Comparison of ENCODE assay signal across 20 cellular contexts in genomic region chr14:35353409-35354172, GRCh38. TPM values are rescaled to one million over a fixed set of nuclear protein-coding genes. Genes with fewer than 3 reads are reported as not detected.
A peak's percentile ranks its signal among the peaks of the same experiment; 100 is the strongest.
DNase-seq lines count a peak whose midpoint lies in the region; ATAC-seq, FAIRE-seq and TF ChIP-seq lines count a peak whose summit lies in the region.
"Had no signal": no experiment of that assay in that cellular context is flagged by ENCODE, and none has a peak within 500 bp of the region (broad histone marks: within the 10 kb centered on the region; RNA-seq: fewer than 3 reads in every experiment).

No MANE protein-coding gene starts in this region.

- TF ChIP-seq RAD21 in H1 (IDR thresholded peaks at IDR 0.05 in 1 of 2, conservative IDR thresholded peaks at IDR 0.05 in 1 of 2; ENCODE audit: low read depth in 2 of 2, low read length in 2 of 2) = no peak

- H3K4me3 ChIP-seq in Caco-2 (ENCODE audit: low read depth, low read length) = no peak overlapping the region
- 0 out of 2 replicates have a peak overlapping the region, but pooled peaks have one; percentile 11 for H3K4me3 ChIP-seq in LNCaP clone FGC (ENCODE audit: low read depth, low read length)
- no peak overlapping the region for H3K4me3 ChIP-seq in H1 (ENCODE audit: extremely low read depth in 1 of 4, insufficient read depth in 2 of 4, low read depth in 3 of 4, low read length in 4 of 4)
- H3K4me3 ChIP-seq: ovary, SK-N-MC had no signal

- no peak overlapping the region for H2BK20ac ChIP-seq in H1 (ENCODE audit: low read length)

- H2AK5ac ChIP-seq in H1 (ENCODE audit: low read depth, low read length) = no peak overlapping the region

- no peak overlapping the region for H2BK5ac ChIP-seq in H1 (ENCODE audit: low read depth, low read length)

- no peak overlapping the region for H2BK12ac ChIP-seq in H1 (ENCODE audit: low read depth, low read length)

- FAIRE-seq in H1 (lab: Jason Lieb, UNC) = no peak
- FAIRE-seq: GM18507 had no signal

- POLR2A ChIA-PET in Caco-2 (lab: Charles Lee) = interaction anchor here (1.0 kb wide), 1 partner anchor 61 kb away, joined by 4 read pairs; the partner anchor contains the start of gene PSMA6
- POLR2A ChIA-PET in H1 (lab: Charles Lee; ENCODE audit: partially characterized antibody) = interaction anchor here (0.9 kb wide), 1 partner anchor 17 kb away, joined by 4 read pairs; no protein-coding TSS in a partner anchor

- H3K36me3 Mint-ChIP-seq in Caco-2 (ENCODE audit: insufficient read depth, unreplicated experiment) (peaks cover 6% of the 10 kb centered on the region), nephron progenitor cell (ENCODE audit: low read depth) (no peaks in the 10 kb centered on the region)
- H3K36me3 Mint-ChIP-seq: activated naive CD4-positive, alpha-beta T cell treated with anti-CD3 and anti-CD28 coated beads, Interleukin-2, amount 50 U/mL, for 24 hours; IgD-negative memory B cell had no signal

- H2AFZ ChIP-seq in H1 (ENCODE audit: low read length) = peak overlapping the region; percentile 30; the same call in 1 of the 2 replicates

- WGBS in H1 (ENCODE audit: extremely low coverage in 1 of 2, insufficient coverage in 1 of 2, insufficient read length in 1 of 2, insufficient replicate concordance in 2 of 2, low coverage in 1 of 2, low lambda C conversion rate in 2 of 2, missing lambda C conversion rate in 1 of 2), 2 experiments = 85% methylated on average over 10 of the region's 10 CpGs; no CpG with 5 or more reads in 1 of the 2 experiments

- H3K56ac ChIP-seq in H1 (replicated peaks; ENCODE audit: insufficient read length, low read depth, low read length) = no peak overlapping the region

- H3K4me2 ChIP-seq in H1 (ENCODE audit: insufficient read depth in 1 of 2, low read depth in 2 of 2, low read length in 2 of 2) = no peak overlapping the region

- no peak overlapping the region for H3K9ac ChIP-seq in H1 (replicated peaks in 1 of 4; ENCODE audit: extremely low read depth in 1 of 4, low read depth in 3 of 4, low read length in 3 of 4)

- no TSS peak for BruUV-seq in Caco-2 (replicated peaks; lab: Mats Ljungman, UMichigan)

- H3K4ac ChIP-seq in H1 (replicated peaks; ENCODE audit: insufficient read length, low read depth, low read length) = no peak overlapping the region

- H3K23ac ChIP-seq in H1 (ENCODE audit: insufficient read length) = no peak overlapping the region

- H3K79me2 ChIP-seq in H1 (ENCODE audit: control insufficient read depth in 1 of 2, insufficient read depth in 2 of 2, low read length in 2 of 2) = no peaks in the 10 kb centered on the region

- H3K9me3 ChIP-seq in Caco-2 (no peaks in the 10 kb centered on the region), H1 (ENCODE audit: insufficient read depth in 2 of 2, low read depth in 1 of 2, low read length in 1 of 2) (no peaks in the 10 kb centered on the region)
- H3K9me3 ChIP-seq: ovary had no signal

- H3K4me1 Mint-ChIP-seq in Caco-2 (ENCODE audit: low read depth, unreplicated experiment) = peaks cover 38% of the 10 kb centered on the region
- peaks cover 46% of the 10 kb centered on the region for H3K4me1 Mint-ChIP-seq in nephron progenitor cell

- TF ChIP-seq POLR2A in H1 (IDR thresholded peaks at IDR 0.05; ENCODE audit: control extremely low read depth in 1 of 2, low read depth in 2 of 2, low read length in 2 of 2) = no peak

- H3K27me3 ChIP-seq in Caco-2 (replicated peaks; ENCODE audit: control insufficient read depth, insufficient read depth, low read length) = no peaks in the 10 kb centered on the region
- no peaks in the 10 kb centered on the region; a peak in 1 of 7 replicates for H3K27me3 ChIP-seq in H1 (replicated peaks in 1 of 4; ENCODE audit: control insufficient read depth in 3 of 4, extremely low read depth in 1 of 4, insufficient read depth in 3 of 4, low read length in 3 of 4)
- H3K27me3 ChIP-seq: ovary had no signal

- no peak for TF ChIP-seq EP300 in H1 (IDR thresholded peaks at IDR 0.05; ENCODE audit: borderline replicate concordance in 1 of 2, low read depth in 2 of 2, low read length in 2 of 2)

- CTCF ChIA-PET in Caco-2 (lab: Charles Lee) = no interaction called here
- CTCF ChIA-PET in H1 (lab: Charles Lee; ENCODE audit: partially characterized antibody) = interaction anchor here (0.7 to 2.3 kb wide), 5 partner anchors 11 to 51 kb away, joined by 3 to 8 read pairs (median 3); partner anchors contain the start of gene NFKBIA

- H2BK15ac ChIP-seq in H1 (ENCODE audit: low read length) = no peak overlapping the region

- ATAC-seq in GM18907 (IDR thresholded peaks at IDR 0.05; ENCODE audit: unreplicated experiment) = no peak

- peak in 1 of 2 experiments; percentile 49 for DNase-seq in Caco-2
- peak; percentile 88 for DNase-seq in LNCaP clone FGC (ENCODE audit: low read depth)
- no peak for DNase-seq in H1 (ENCODE audit: low read depth in 1 of 2, low spot score in 2 of 2)
- DNase-seq in nephron progenitor cell = no peak
- DNase-seq in GDM1 (lab: John Stamatoyannopoulos, UW) = no peak
- DNase-seq in NOMO-1 treated with DMSO at 0.1 percent for 48 hours (lab: John Stamatoyannopoulos, UW; ENCODE audit: unreplicated experiment) = no peak
- DNase-seq: activated CD4-positive, alpha-beta T cell treated with anti-CD3 and anti-CD28 coated beads, Interleukin-2, amount 50 U/mL, for 48 hours; activated T-cell treated with anti-CD3 and anti-CD28 coated beads, Interleukin-2, amount 50 U/mL, for 24 hours; DMS 273 treated with DMSO at 0.1 percent for 48 hours; kidney glomerular epithelial cell; NCI-H1105 treated with DMSO at 0.1 percent for 48 hours; NCI-H345; OCI-M1; stimulated activated CD4-positive, alpha-beta T cell treated with anti-CD3 and anti-CD28 coated beads, Interleukin-4, amount 100 ng/mL, for 24 hours had no signal

- intact Hi-C loops in Caco-2 (cut with micrococcal nuclease; ENCODE audit: unreplicated experiment) = no loop called here

- H3K23me2 ChIP-seq in H1 (ENCODE audit: low read depth, low read length) = peaks cover 3% of the 10 kb centered on the region

- H3K27ac Mint-ChIP-seq in Caco-2 (ENCODE audit: unreplicated experiment) (peak overlapping the region; percentile 0), nephron progenitor cell (peak overlapping the region; percentile 60)
- H3K27ac Mint-ChIP-seq: activated naive CD4-positive, alpha-beta T cell treated with anti-CD3 and anti-CD28 coated beads, Interleukin-2, amount 50 U/mL, for 24 hours; activated T-cell treated with anti-CD3 and anti-CD28 coated beads, Interleukin-2, amount 50 U/mL, for 24 hours; IgD-negative memory B cell had no signal

- no peak overlapping the region for H3K14ac ChIP-seq in H1 (ENCODE audit: insufficient read length)

- no peak overlapping the region for H2BK120ac ChIP-seq in H1 (replicated peaks; ENCODE audit: low read depth, low read length)

- peaks cover 0 to 2% of the 10 kb centered on the region in 2 experiments for H4K20me1 ChIP-seq in H1 (replicated peaks in 1 of 2; ENCODE audit: control insufficient read depth in 1 of 2, insufficient read depth in 2 of 2, low read length in 2 of 2)

- H3K79me1 ChIP-seq in H1 (ENCODE audit: low read depth, low read length) = no peaks in the 10 kb centered on the region; the same call in 1 of the 2 replicates

- TF ChIP-seq CTCF in Caco-2 (IDR thresholded peaks at IDR 0.05; ENCODE audit: insufficient read depth in 1 of 2, low read depth in 1 of 2, low read length in 1 of 2, severe bottlenecking in 1 of 2, unreplicated experiment in 1 of 2) = no peak
- no peak for TF ChIP-seq CTCF in LNCaP clone FGC (IDR thresholded peaks at IDR 0.05; ENCODE audit: control insufficient read depth, extremely low read depth, insufficient read depth)
- TF ChIP-seq CTCF in H1 (IDR thresholded peaks at IDR 0.05; ENCODE audit: control extremely low read depth in 1 of 3, insufficient read depth in 1 of 3, low read depth in 1 of 3, low read length in 3 of 3) = no peak
- no peak for TF ChIP-seq CTCF in nephron progenitor cell (IDR thresholded peaks at IDR 0.05)

- H3K27ac ChIP-seq in H1 (ENCODE audit: low read depth, low read length) = no peak overlapping the region
- H3K27ac ChIP-seq: ovary, SK-N-MC had no signal

- no peak overlapping the region for H4K5ac ChIP-seq in H1 (ENCODE audit: insufficient read length, low read depth, low read length)

- H3K27me3 Mint-ChIP-seq in Caco-2 (ENCODE audit: insufficient read depth, unreplicated experiment) = no peaks in the 10 kb centered on the region
- H3K27me3 Mint-ChIP-seq in nephron progenitor cell (ENCODE audit: low read depth, poor library complexity) = peaks cover 2% of the 10 kb centered on the region
- H3K27me3 Mint-ChIP-seq: activated naive CD4-positive, alpha-beta T cell treated with anti-CD3 and anti-CD28 coated beads, Interleukin-2, amount 50 U/mL, for 24 hours; activated T-cell treated with anti-CD3 and anti-CD28 coated beads, Interleukin-2, amount 50 U/mL, for 24 hours had no signal

- H4K91ac ChIP-seq in H1 (replicated peaks; ENCODE audit: insufficient read length, low read length) = no peak overlapping the region

- H3K18ac ChIP-seq in H1 (ENCODE audit: extremely low read depth, low read length) = no peak overlapping the region

- H3K9me3 Mint-ChIP-seq in Caco-2 (ENCODE audit: unreplicated experiment) = no peaks in the 10 kb centered on the region
- H3K9me3 Mint-ChIP-seq in nephron progenitor cell = no peaks in the 10 kb centered on the region
- H3K9me3 Mint-ChIP-seq: activated naive CD4-positive, alpha-beta T cell treated with anti-CD3 and anti-CD28 coated beads, Interleukin-2, amount 50 U/mL, for 24 hours; activated T-cell treated with anti-CD3 and anti-CD28 coated beads, Interleukin-2, amount 50 U/mL, for 24 hours; IgD-negative memory B cell had no signal

- H3K4me1 ChIP-seq in Caco-2 = peaks cover 34% of the 10 kb centered on the region
- peaks cover 0 to 11% (median 4%) of the 10 kb centered on the region in 4 experiments; a peak in 3 of 7 replicates for H3K4me1 ChIP-seq in H1 (replicated peaks in 1 of 4; ENCODE audit: control insufficient read depth in 3 of 4, insufficient read depth in 4 of 4, low read length in 3 of 4)

- no peaks in the 10 kb centered on the region for H3K36me3 ChIP-seq in Caco-2 (ENCODE audit: control insufficient read depth, insufficient read depth, low read length)
- no peaks in the 10 kb centered on the region; a peak in 1 of 8 replicates for H3K36me3 ChIP-seq in H1 (ENCODE audit: control insufficient read depth in 2 of 4, insufficient read depth in 4 of 4, low read length in 3 of 4)
- H3K36me3 ChIP-seq: ovary had no signal

- H3K4me3 Mint-ChIP-seq in Caco-2 (ENCODE audit: unreplicated experiment) (no peak overlapping the region), nephron progenitor cell (no peak overlapping the region)
- H3K4me3 Mint-ChIP-seq: activated naive CD4-positive, alpha-beta T cell treated with anti-CD3 and anti-CD28 coated beads, Interleukin-2, amount 50 U/mL, for 24 hours; activated T-cell treated with anti-CD3 and anti-CD28 coated beads, Interleukin-2, amount 50 U/mL, for 24 hours had no signal

- no peak overlapping the region for H4K8ac ChIP-seq in H1 (ENCODE audit: extremely low read depth, insufficient read depth, low read length)

RNA-seq across cellular contexts. Expression of gene NFKBIA, which starts 51.0 kb away (rescaled TPM):
- 33.4 and 39.9 TPM in 2 replicates for total RNA-seq in Caco-2 (2022)
- total RNA-seq in H1 (2021; fragmentation: NEBNext Ultra II Directional; extraction: Animal tissue kit (Norgen Biotek cat#: 25700)) = 24.4 and 25.9 TPM in 2 replicates
- polyA plus RNA-seq in H1 (2011; rRNA removed) = 49.7 and 59.5 TPM in 2 replicates
- polyA plus RNA-seq in H1 (2011; cell fraction: cytosol; rRNA removed) = 41.5 TPM
- 100 TPM for polyA plus RNA-seq in H1 (2011; cell fraction: nucleus; rRNA removed)
- polyA plus RNA-seq in H1 (2012, experiment 1 of 2) = 29.4 to 34.3 TPM (median 31.5 TPM) in 4 replicates
- polyA plus RNA-seq in H1 (2012, experiment 2 of 2) = 38.2 TPM
- 18.4 TPM for polyA plus RNA-seq in H1 (2013, experiment 1 of 2)
- polyA plus RNA-seq in H1 (2013, experiment 2 of 2) = 18.3 TPM
- 54.4 and 66.5 TPM in 2 replicates for polyA minus RNA-seq in H1 (2011; rRNA and poly(A)+ RNA removed)
- polyA minus RNA-seq in H1 (2011; cell fraction: cytosol; rRNA and poly(A)+ RNA removed) = 24.7 TPM
- 105 TPM for polyA minus RNA-seq in H1 (2011; cell fraction: nucleus; rRNA and poly(A)+ RNA removed)
